ENCODE assay signal across 29 cellular contexts in the genomic region with DNA sequence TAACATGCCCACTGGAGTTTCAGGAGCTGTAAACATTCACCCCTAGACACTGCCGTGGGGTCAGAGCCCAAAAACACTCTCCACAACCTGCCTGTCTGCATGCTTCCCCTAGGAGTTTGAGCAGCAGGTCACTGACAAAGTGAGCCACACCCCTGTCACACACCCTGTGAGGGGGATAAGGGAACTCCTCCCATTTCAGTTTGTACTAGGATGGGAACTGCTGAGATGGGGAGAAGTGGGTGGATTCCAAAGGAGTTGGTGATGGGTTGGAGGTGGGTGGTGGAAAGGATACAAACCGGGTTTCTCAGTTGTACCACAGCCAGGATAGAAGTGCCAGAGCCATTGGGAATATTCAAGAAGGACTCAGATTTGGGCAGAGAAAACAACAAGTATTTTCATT.
"Had no signal": no experiment of that assay in that cellular context is flagged by ENCODE, and none has a peak within 500 bp of the region (broad histone marks: within the 10 kb centered on the region; RNA-seq: fewer than 3 reads in every experiment).

No MANE protein-coding gene starts in this region.

- H3K9me3 Mint-ChIP-seq: activated CD4-positive, alpha-beta memory T cell treated with anti-CD3 and anti-CD28 coated beads, Interleukin-2, amount 10 ng/mL, durations not matched to agents 7 days and 5 days; activated T-cell treated with anti-CD3 and anti-CD28 coated beads, Interleukin-2, amount 50 U/mL, for 24 hours; activated T-cell treated with anti-CD3 and anti-CD28 coated beads, Interleukin-2, amount 50 U/mL, for 72 hours had no signal

- DNase-seq: activated CD4-positive, alpha-beta memory T cell treated with anti-CD3 and anti-CD28 coated beads, Interleukin-2, amount 10 ng/mL, durations not matched to agents 7 days and 5 days; activated CD4-positive, alpha-beta T cell treated with anti-CD3 and anti-CD28 coated beads for 36 hours; activated CD4-positive, alpha-beta T cell treated with anti-CD3 and anti-CD28 coated beads, Interleukin-2, amount 10 ng/mL, durations not matched to agents 7 days and 5 days; activated CD4-positive, alpha-beta T cell treated with anti-CD3 and anti-CD28 coated beads, Interleukin-2, amount 50 U/mL, for 4 hours; activated CD4-positive, CD25-positive, alpha-beta regulatory T cell; activated CD4-positive, CD25-positive, alpha-beta regulatory T cell treated with anti-CD3 and anti-CD28 coated beads, Interleukin-2, amount 50 U/mL, for 72 hours; activated CD8-positive, alpha-beta memory T cell treated with anti-CD3 and anti-CD28 coated beads, Interleukin-2, amount 50 U/mL, for 48 hours; activated gamma-delta T cell; activated naive CD4-positive, alpha-beta T cell; activated naive CD4-positive, alpha-beta T cell treated with anti-CD3 and anti-CD28 coated beads, Interleukin-2, amount 50 U/mL, for 16 hours; activated T-cell treated with anti-CD3 and anti-CD28 coated beads for 4 hours; activated T-cell treated with anti-CD3 and anti-CD28 coated beads, Interleukin-2, amount 50 U/mL, for 24 hours; activated T-cell treated with anti-CD3 and anti-CD28 coated beads, Interleukin-2, amount 50 U/mL, for 72 hours; amniotic stem cell; anterior cingulate cortex; brain microvascular endothelial cell; cortex of kidney; dermis blood vessel endothelial cell; effector CD4-positive, alpha-beta T cell; effector memory CD8-positive, alpha-beta T cell; esophagus squamous epithelium; foreskin melanocyte; T-helper 1 cell; T-helper 17 cell had no signal

- H3K27ac Mint-ChIP-seq: activated CD4-positive, alpha-beta memory T cell treated with anti-CD3 and anti-CD28 coated beads, Interleukin-2, amount 10 ng/mL, durations not matched to agents 7 days and 5 days; activated CD4-positive, alpha-beta T cell treated with anti-CD3 and anti-CD28 coated beads for 36 hours; activated CD4-positive, alpha-beta T cell treated with anti-CD3 and anti-CD28 coated beads, Interleukin-2, amount 10 ng/mL, durations not matched to agents 7 days and 5 days; activated naive CD8-positive, alpha-beta T cell; activated T-cell treated with anti-CD3 and anti-CD28 coated beads, Interleukin-2, amount 50 U/mL, for 24 hours; activated T-cell treated with anti-CD3 and anti-CD28 coated beads, Interleukin-2, amount 50 U/mL, for 72 hours; effector memory CD8-positive, alpha-beta T cell; T-helper 17 cell; T-helper 2 cell treated with Interferon-gamma antibody and Interleukin-4, amounts not matched to agents 5 μg/mL and 100 μg/mL, for 36 hours had no signal

- H3K27me3 ChIP-seq: brain microvascular endothelial cell, gastroesophageal sphincter had no signal

- H3K4me3 ChIP-seq: esophagus squamous epithelium, gastroesophageal sphincter had no signal

- H3K27ac ChIP-seq: brain microvascular endothelial cell, epithelial cell of prostate, esophagus squamous epithelium, gastroesophageal sphincter had no signal

- H3K4me3 Mint-ChIP-seq: activated CD4-positive, alpha-beta memory T cell treated with anti-CD3 and anti-CD28 coated beads, Interleukin-2, amount 10 ng/mL, durations not matched to agents 7 days and 5 days; activated CD4-positive, alpha-beta T cell treated with anti-CD3 and anti-CD28 coated beads for 36 hours; activated CD4-positive, alpha-beta T cell treated with anti-CD3 and anti-CD28 coated beads, Interleukin-2, amount 10 ng/mL, durations not matched to agents 7 days and 5 days; activated naive CD8-positive, alpha-beta T cell; activated T-cell treated with anti-CD3 and anti-CD28 coated beads, Interleukin-2, amount 50 U/mL, for 24 hours; activated T-cell treated with anti-CD3 and anti-CD28 coated beads, Interleukin-2, amount 50 U/mL, for 72 hours; central memory CD8-positive, alpha-beta T cell; effector memory CD8-positive, alpha-beta T cell; T-helper 17 cell; T-helper 2 cell treated with Interferon-gamma antibody and Interleukin-4, amounts not matched to agents 5 μg/mL and 100 μg/mL, for 36 hours had no signal

- H3K36me3 ChIP-seq: brain microvascular endothelial cell, esophagus squamous epithelium, gastroesophageal sphincter had no signal

- H3K4me1 Mint-ChIP-seq: activated CD4-positive, alpha-beta memory T cell treated with anti-CD3 and anti-CD28 coated beads, Interleukin-2, amount 10 ng/mL, durations not matched to agents 7 days and 5 days; activated CD4-positive, alpha-beta T cell treated with anti-CD3 and anti-CD28 coated beads for 36 hours; activated CD4-positive, alpha-beta T cell treated with anti-CD3 and anti-CD28 coated beads, Interleukin-2, amount 10 ng/mL, durations not matched to agents 7 days and 5 days; central memory CD8-positive, alpha-beta T cell; T-helper 17 cell had no signal

- H3K4me1 ChIP-seq: gastroesophageal sphincter had no signal

- H3K36me3 Mint-ChIP-seq: activated naive CD8-positive, alpha-beta T cell had no signal

- H3K27me3 Mint-ChIP-seq: activated CD4-positive, alpha-beta memory T cell treated with anti-CD3 and anti-CD28 coated beads, Interleukin-2, amount 10 ng/mL, durations not matched to agents 7 days and 5 days; activated CD4-positive, alpha-beta T cell treated with anti-CD3 and anti-CD28 coated beads, Interleukin-2, amount 10 ng/mL, durations not matched to agents 7 days and 5 days had no signal

- H3K9me3 ChIP-seq: esophagus squamous epithelium had no signal
